13 cellular contexts compared by ENCODE assay signal in genomic region chr3:35946857-35947514, GRCh38.
DNase-seq lines count a peak whose midpoint lies in the region; ATAC-seq lines count a peak whose summit lies in the region.
"Had no signal": no experiment of that assay in that cellular context is flagged by ENCODE, and none has a peak within 500 bp of the region (broad histone marks: within the 10 kb centered on the region; RNA-seq: fewer than 3 reads in every experiment).

No MANE protein-coding gene starts in this region.

- no peak overlapping the region for H3K23ac ChIP-seq in trophoblast cell (ENCODE audit: low read length)

- no peaks in the 10 kb centered on the region for H3K36me3 ChIP-seq in trophoblast cell (ENCODE audit: control insufficient read depth in 1 of 2, insufficient read depth in 2 of 2, low read length in 2 of 2)
- H3K36me3 ChIP-seq: MG63 had no signal

- H3K79me2 ChIP-seq in trophoblast cell (ENCODE audit: control insufficient read depth, insufficient read depth, low read length, poor library complexity): no peaks in the 10 kb centered on the region

- H3K79me1 ChIP-seq in trophoblast cell (ENCODE audit: low read length): no peaks in the 10 kb centered on the region

- DNase-seq in G401 (ENCODE audit: low spot score) (peak; percentile 92), NCI-H128 (lab: John Stamatoyannopoulos, UW; ENCODE audit: unreplicated experiment) (peak; percentile 65), SHP77 (lab: John Stamatoyannopoulos, UW) (peak; percentile 23 to 39), trophoblast cell (no peak), SW 1271 (lab: John Stamatoyannopoulos, UW) (no peak)
- DNase-seq in activated naive CD4-positive, alpha-beta T cell treated with Interleukin-2 at 50 U/mL for 16 hours: no peak
- DNase-seq: activated naive CD8-positive, alpha-beta T cell treated with anti-CD3 and anti-CD28 coated beads, Interleukin-2, amount 10 ng/mL, durations not matched to agents 7 days and 5 days; MG63; occipital lobe; stimulated activated naive CD4-positive, alpha-beta T cell; T-cell had no signal

- H2BK12ac ChIP-seq in trophoblast cell (ENCODE audit: low read length): peak overlapping the region; percentile 66

- no peak overlapping the region for H2AFZ ChIP-seq in trophoblast cell (ENCODE audit: insufficient read depth, low read length, poor library complexity)

- H3K4ac ChIP-seq in trophoblast cell (ENCODE audit: low read depth, low read length): no peak overlapping the region

- H3K4me1 ChIP-seq in trophoblast cell (ENCODE audit: control insufficient read depth in 1 of 2, insufficient read depth in 2 of 2, low read length in 2 of 2): no peaks in the 10 kb centered on the region

- H3K18ac ChIP-seq in trophoblast cell (ENCODE audit: low read length): no peak overlapping the region

- no peak overlapping the region for H3K27ac ChIP-seq in trophoblast cell (ENCODE audit: low read depth, low read length)

- ATAC-seq in GM21390 (IDR thresholded peaks at IDR 0.05; ENCODE audit: unreplicated experiment): no peak
- ATAC-seq: activated CD4-positive, CD25-positive, alpha-beta regulatory T cell treated with anti-CD3 and anti-CD28 coated beads, Interleukin-2, amount 50 U/mL, for 24 hours; T-cell had no signal

- H3K9ac ChIP-seq in trophoblast cell (ENCODE audit: low read length): no peak overlapping the region

- H2BK5ac ChIP-seq in trophoblast cell (ENCODE audit: low read depth, low read length, poor library complexity): no peak overlapping the region

- H4K91ac ChIP-seq in trophoblast cell (ENCODE audit: low read depth, low read length): no peak overlapping the region

- H3K14ac ChIP-seq in trophoblast cell (ENCODE audit: low read length): no peak overlapping the region

- H3K4me3 ChIP-seq in trophoblast cell (ENCODE audit: low read depth, low read length): no peak overlapping the region
- H3K4me3 ChIP-seq: MG63 had no signal

- H2AK5ac ChIP-seq in trophoblast cell (ENCODE audit: low read length): no peak overlapping the region

- no peaks in the 10 kb centered on the region for H3K27me3 ChIP-seq in trophoblast cell (ENCODE audit: insufficient read depth, low read length)
- H3K27me3 ChIP-seq: MG63 had no signal

- H4K8ac ChIP-seq in trophoblast cell (ENCODE audit: low read depth, low read length): no peak overlapping the region

- in situ Hi-C loops in G401 (cut with HindIII; ENCODE audit: low sequenced_read_pairs): no loop called here

- no peak overlapping the region for H2BK120ac ChIP-seq in trophoblast cell (ENCODE audit: insufficient read depth, low read length, poor library complexity)

- H3K4me2 ChIP-seq in trophoblast cell (ENCODE audit: low read length): no peak overlapping the region

- H4K12ac ChIP-seq in trophoblast cell (ENCODE audit: low read depth, low read length): no peak overlapping the region

- WGBS in trophoblast cell (ENCODE audit: extremely low coverage, insufficient coverage, insufficient read length): no CpG with 5 or more reads among the region's 2 CpGs

- H3K9me3 ChIP-seq in trophoblast cell (ENCODE audit: insufficient read depth, low read depth, low read length): no peaks in the 10 kb centered on the region
- H3K9me3 ChIP-seq: MG63 had no signal

Comparison
In these comparisons a context has a peak if more than half of its experiments do, and no peak if none do; other contexts are left out.
1. DNase-seq: peak in G401 (single experiment), NCI-H128 (single experiment) and SHP77 (2 of 2); none in trophoblast cell (0 of 2), SW 1271 (0 of 2) and activated naive CD4-positive, alpha-beta T cell treated with Interleukin-2 at 50 U/mL for 16 hours (single experiment).